Comparison of ENCODE assay signal across 22 cellular contexts in genomic region chr1:193703101-193703500, GRCh38.
DNase-seq lines count a peak whose midpoint lies in the region; ATAC-seq and TF ChIP-seq lines count a peak whose summit lies in the region.
"Had no signal": no experiment of that assay in that cellular context is flagged by ENCODE, and none has a peak within 500 bp of the region (broad histone marks: within the 10 kb centered on the region; RNA-seq: fewer than 3 reads in every experiment).

No MANE protein-coding gene starts in this region.

- no peak for TF ChIP-seq EP300 in SK-N-SH (IDR thresholded peaks at IDR 0.05; ENCODE audit: borderline replicate concordance in 1 of 2, low read depth in 1 of 2, low read length in 1 of 2)

- H3K27ac Mint-ChIP-seq in HFFc6: no peak overlapping the region
- H3K27ac Mint-ChIP-seq in naive thymus-derived CD4-positive, alpha-beta T cell: no peak overlapping the region
- H3K27ac Mint-ChIP-seq: CD4-positive, alpha-beta memory T cell; GM23338; H9 had no signal

- H3K9me3 Mint-ChIP-seq in HFFc6: peaks cover 4% of the 10 kb centered on the region; the same call in 1 of the 2 replicates
- peaks cover 0 to 9% (median 0%) of the 10 kb centered on the region in 11 donors for H3K9me3 Mint-ChIP-seq in naive thymus-derived CD4-positive, alpha-beta T cell
- H3K9me3 Mint-ChIP-seq: GM23338, H9 had no signal

- TF ChIP-seq CTCF in SK-N-SH (IDR thresholded peaks at IDR 0.05): no peak
- no peak for TF ChIP-seq CTCF in HFFc6 (IDR thresholded peaks at IDR 0.05)

- H3K9me3 ChIP-seq in SK-N-SH: no peaks in the 10 kb centered on the region
- no peaks in the 10 kb centered on the region for H3K9me3 ChIP-seq in naive thymus-derived CD4-positive, alpha-beta T cell (ENCODE audit: control insufficient read depth in 2 of 3, low read length in 3 of 3)
- H3K9me3 ChIP-seq: BE2C had no signal

- H3K36me3 ChIP-seq in SK-N-SH (replicated peaks in 1 of 2; ENCODE audit: control insufficient read depth in 1 of 2, insufficient read depth in 2 of 2, low read length in 1 of 2): no peaks in the 10 kb centered on the region
- no peaks in the 10 kb centered on the region for H3K36me3 ChIP-seq in naive thymus-derived CD4-positive, alpha-beta T cell (ENCODE audit: control insufficient read depth in 2 of 3, insufficient read depth in 3 of 3, low read length in 3 of 3)
- H3K36me3 ChIP-seq: BE2C had no signal

- H3K4me3 ChIP-seq in SK-N-SH (ENCODE audit: low read depth in 2 of 2, low read length in 1 of 2): no peak overlapping the region
- no peak overlapping the region for H3K4me3 ChIP-seq in naive thymus-derived CD4-positive, alpha-beta T cell (ENCODE audit: low read length)
- H3K4me3 ChIP-seq: GM23338 had no signal

- H2AFZ ChIP-seq in SK-N-SH (ENCODE audit: low read depth): no peak overlapping the region
- H2AFZ ChIP-seq: GM23338 had no signal

- H3K27ac ChIP-seq in SK-N-SH (ENCODE audit: low read depth in 2 of 2, low read length in 1 of 2): peak overlapping the region in 1 of 2 experiments; percentile 16; a peak in 1 of 4 replicates
- H3K27ac ChIP-seq in naive thymus-derived CD4-positive, alpha-beta T cell (ENCODE audit: low read depth, low read length): no peak overlapping the region
- H3K27ac ChIP-seq: 22Rv1 had no signal

- no peaks in the 10 kb centered on the region for H4K20me1 ChIP-seq in SK-N-SH (ENCODE audit: insufficient read depth)

- no peak overlapping the region for H3K4me2 ChIP-seq in SK-N-SH
- H3K4me2 ChIP-seq: GM23338 had no signal

- H3F3A ChIP-seq in SK-N-SH (replicated peaks; ENCODE audit: insufficient read depth): peaks cover 7% of the 10 kb centered on the region

- DNase-seq in SK-N-SH (no peak), HFFc6 (peak; percentile 22), iris pigment epithelial cell (ENCODE audit: low read depth) (peak; percentile 24), NCI-H446 (lab: John Stamatoyannopoulos, UW) (no peak), G401 (ENCODE audit: low spot score) (no peak)
- DNase-seq in naive thymus-derived CD4-positive, alpha-beta T cell: no peak
- DNase-seq: ACHN; AML-193; BE2C; C1 segment of cervical spinal cord; Calu3; CD4-positive, alpha-beta memory T cell; COR-L47; DMS153; DND-41; EL; GF-D8; H9 had no signal

- 0 out of 2 replicates have a peak, but pooled peaks cover 4% of the 10 kb centered on the region for H3K27me3 Mint-ChIP-seq in HFFc6 (ENCODE audit: insufficient read depth)
- no peaks in the 10 kb centered on the region for H3K27me3 Mint-ChIP-seq in naive thymus-derived CD4-positive, alpha-beta T cell
- H3K27me3 Mint-ChIP-seq: CD4-positive, alpha-beta memory T cell had no signal

- H3K4me1 Mint-ChIP-seq in HFFc6 (ENCODE audit: low read depth): peaks cover 75% of the 10 kb centered on the region
- peaks cover 0 to 18% (median 8%) of the 10 kb centered on the region in 7 donors for H3K4me1 Mint-ChIP-seq in naive thymus-derived CD4-positive, alpha-beta T cell
- H3K4me1 Mint-ChIP-seq: GM23338, H9 had no signal

- no peaks in the 10 kb centered on the region for H3K27me3 ChIP-seq in SK-N-SH (ENCODE audit: insufficient read depth)
- no peaks in the 10 kb centered on the region for H3K27me3 ChIP-seq in naive thymus-derived CD4-positive, alpha-beta T cell (ENCODE audit: control insufficient read depth in 2 of 2, insufficient read depth in 2 of 2, low read length in 2 of 2)
- H3K27me3 ChIP-seq: BE2C had no signal

- CTCF ChIA-PET in SK-N-SH (lab: Yijun Ruan, JAX): interaction anchor here (2.0 kb wide), 1 partner anchor 9 kb away, joined by 6 read pairs; no protein-coding TSS in a partner anchor
- CTCF ChIA-PET in naive thymus-derived CD4-positive, alpha-beta T cell (lab: Charles Lee): interaction anchor here (0.6 kb wide), 1 partner anchor 168 kb away, joined by 3 read pairs; no protein-coding TSS in a partner anchor

- no peaks in the 10 kb centered on the region for H3K79me2 ChIP-seq in SK-N-SH (ENCODE audit: insufficient read depth)

- peak; percentile 8; the same call in 2 of the 3 replicates for ATAC-seq in SK-N-SH treated with all-trans-retinoic acid at 6 μM for 48 hours
- no peak for ATAC-seq in naive thymus-derived CD4-positive, alpha-beta T cell
- ATAC-seq: GM23338, HCT116 had no signal

- TF ChIP-seq RAD21 in SK-N-SH (IDR thresholded peaks at IDR 0.05; ENCODE audit: low read length): no peak

- H3K9ac ChIP-seq in SK-N-SH: no peak overlapping the region

- POLR2A ChIA-PET in SK-N-SH (lab: Yijun Ruan, JAX): no interaction called here
- POLR2A ChIA-PET in naive thymus-derived CD4-positive, alpha-beta T cell (lab: Charles Lee): no interaction called here

- peaks cover 4% of the 10 kb centered on the region in 2 experiments; a peak in 2 of 4 replicates for H3K4me1 ChIP-seq in SK-N-SH (ENCODE audit: control insufficient read depth in 1 of 2, insufficient read depth in 2 of 2, low read depth in 1 of 2, low read length in 1 of 2)
- H3K4me1 ChIP-seq in naive thymus-derived CD4-positive, alpha-beta T cell (ENCODE audit: control insufficient read depth in 2 of 2, insufficient read depth in 2 of 2, low read length in 2 of 2): peaks cover 0 to 6% of the 10 kb centered on the region in 2 donors
- H3K4me1 ChIP-seq: BE2C had no signal

- H3K36me3 Mint-ChIP-seq in HFFc6 (ENCODE audit: low read depth): peaks cover 4% of the 10 kb centered on the region; the same call in 1 of the 2 replicates
- peaks cover 0 to 9% (median 0%) of the 10 kb centered on the region in 5 donors for H3K36me3 Mint-ChIP-seq in naive thymus-derived CD4-positive, alpha-beta T cell

- no peak overlapping the region for H3K4me3 Mint-ChIP-seq in HFFc6
- H3K4me3 Mint-ChIP-seq in naive thymus-derived CD4-positive, alpha-beta T cell: no peak overlapping the region
- H3K4me3 Mint-ChIP-seq: CD4-positive, alpha-beta memory T cell; GM23338; H9 had no signal

- no peaks in the 10 kb centered on the region for H3K9me2 ChIP-seq in SK-N-SH

- intact Hi-C loops in naive thymus-derived CD4-positive, alpha-beta T cell (cut with micrococcal nuclease): no loop called here

- in situ Hi-C loops in G401 (cut with HindIII; ENCODE audit: low sequenced_read_pairs): no loop called here

TF ChIP-seq in SK-N-SH treated with all-trans-retinoic acid at 6 μM for 48 hours, 23 proteins besides CTCF, POLR2A, EP300 and RAD21 (continues in another document):
- TF ChIP-seq ZFP3 (CRISPR knock-in tag; IDR thresholded peaks at IDR 0.05) (no peak), SNAI2 (CRISPR knock-in tag; IDR thresholded peaks at IDR 0.05) (no peak), POU6F1 (CRISPR knock-in tag; IDR thresholded peaks at IDR 0.05; ENCODE audit: borderline replicate concordance, low read depth) (no peak), ZFP30 (CRISPR knock-in tag; IDR thresholded peaks at IDR 0.05) (no peak)

TF ChIP-seq in SK-N-SH, 30 proteins besides CTCF, POLR2A, EP300 and RAD21:
- TF ChIP-seq FOSL2 (IDR thresholded peaks at IDR 0.05; ENCODE audit: borderline replicate concordance, low read depth): no peak
- TF ChIP-seq RFX5 (IDR thresholded peaks at IDR 0.05; ENCODE audit: low read length): no peak
- TF ChIP-seq PBX3 (IDR thresholded peaks at IDR 0.05): no peak
- TF ChIP-seq CHD2 (IDR thresholded peaks at IDR 0.05; ENCODE audit: low read length, partially characterized antibody): no peak
- no peak for TF ChIP-seq SIN3A (IDR thresholded peaks at IDR 0.05; ENCODE audit: borderline replicate concordance, low read depth, low read length)
- no peak for TF ChIP-seq ELF1 (IDR thresholded peaks at IDR 0.05)
- TF ChIP-seq TEAD4 (IDR thresholded peaks at IDR 0.05; ENCODE audit: borderline replicate concordance, insufficient read depth): no peak
- no peak for TF ChIP-seq FOXM1 (IDR thresholded peaks at IDR 0.05; ENCODE audit: low read depth)
- no peak for TF ChIP-seq ZBTB33 (IDR thresholded peaks at IDR 0.05; ENCODE audit: borderline replicate concordance, low read depth)
- TF ChIP-seq RXRA (IDR thresholded peaks at IDR 0.05; ENCODE audit: borderline replicate concordance, low read depth): no peak
- TF ChIP-seq TCF12 (IDR thresholded peaks at IDR 0.05): no peak
- TF ChIP-seq USF1 (IDR thresholded peaks at IDR 0.05; ENCODE audit: borderline replicate concordance, low read depth): no peak
- TF ChIP-seq GABPA (IDR thresholded peaks at IDR 0.05; ENCODE audit: low read depth): no peak

Comparison
In these comparisons a context has a peak if more than half of its experiments do, and no peak if none do; other contexts are left out.
1. DNase-seq: peak in HFFc6 (single experiment) and iris pigment epithelial cell (single experiment); none in SK-N-SH (single experiment), naive thymus-derived CD4-positive, alpha-beta T cell (0 of 9), NCI-H446 (0 of 2) and G401 (single experiment).